ENCODE assay signal across 20 cellular contexts in genomic region chr7:107953924-107954303, GRCh38. TPM values are rescaled to one million over a fixed set of nuclear protein-coding genes. Genes with fewer than 3 reads are reported as not detected.
DNase-seq lines count a peak whose midpoint lies in the region; ATAC-seq and TF ChIP-seq lines count a peak whose summit lies in the region.
"Had no signal": no experiment of that assay in that cellular context is flagged by ENCODE, and none has a peak within 500 bp of the region (broad histone marks: within the 10 kb centered on the region; RNA-seq: fewer than 3 reads in every experiment).

No MANE protein-coding gene starts in this region.

- WGBS in SK-N-SH (ENCODE audit: low lambda C conversion rate) = 66% methylated on average over 2 of the region's 2 CpGs
- WGBS in neuronal stem cell (ENCODE audit: extremely low coverage in 2 of 2, insufficient read length in 2 of 2, insufficient replicate concordance in 1 of 2), 2 donors = no CpG with 5 or more reads among the region's 2 CpGs

- peaks cover 5% of the 10 kb centered on the region for H3K27me3 Mint-ChIP-seq in activated T-cell treated with anti-CD3 and anti-CD28 coated beads, Interleukin-2, amount 50 U/mL, for 4 hours (ENCODE audit: low read depth)

- H3K4me3 ChIP-seq in SK-N-SH (ENCODE audit: low read depth in 2 of 2, low read length in 1 of 2) (no peak overlapping the region), fibroblast of lung (replicated peaks in 1 of 4; ENCODE audit: control extremely low read depth in 1 of 4, insufficient read depth in 1 of 4, low read depth in 3 of 4, low read length in 4 of 4) (no peak overlapping the region), neuronal stem cell (ENCODE audit: low read length in 2 of 2) (no peak overlapping the region), MM.1S (ENCODE audit: low read length) (no peak overlapping the region)
- H3K4me3 ChIP-seq: lung, uterus had no signal

- H3K9me3 Mint-ChIP-seq in activated T-cell treated with anti-CD3 and anti-CD28 coated beads, Interleukin-2, amount 50 U/mL, for 4 hours = no peaks in the 10 kb centered on the region
- H3K9me3 Mint-ChIP-seq: CD4-positive, alpha-beta memory T cell; immature natural killer cell; naive thymus-derived CD8-positive, alpha-beta T cell had no signal

- TF ChIP-seq CTCF in SK-N-SH (IDR thresholded peaks at IDR 0.05) (no peak), fibroblast of lung (conservative IDR thresholded peaks at IDR 0.05 in 1 of 2, IDR thresholded peaks at IDR 0.05 in 1 of 2; ENCODE audit: low read depth in 1 of 2, low read length in 2 of 2) (no peak), MM.1S (IDR thresholded peaks at IDR 0.05; ENCODE audit: low read length) (no peak)

- H3K36me3 ChIP-seq in SK-N-SH (replicated peaks in 1 of 2; ENCODE audit: control insufficient read depth in 1 of 2, insufficient read depth in 2 of 2, low read length in 1 of 2) (peaks cover 78 to 83% of the 10 kb centered on the region in 2 experiments), fibroblast of lung (ENCODE audit: control insufficient read depth, insufficient read depth, low read length) (peaks cover 38% of the 10 kb centered on the region), neuronal stem cell (replicated peaks in 1 of 2; ENCODE audit: control insufficient read depth in 2 of 2, insufficient read depth in 2 of 2, low read length in 2 of 2) (peaks cover 21 to 69% of the 10 kb centered on the region in 2 donors), MM.1S (replicated peaks; ENCODE audit: insufficient read depth, low read length) (no peaks in the 10 kb centered on the region)
- H3K36me3 ChIP-seq: uterus had no signal

- H3K4me2 ChIP-seq in SK-N-SH = peak overlapping the region; percentile 51; the same call in 1 of the 2 replicates
- H3K4me2 ChIP-seq in fibroblast of lung (ENCODE audit: extremely low read depth, insufficient read depth, low read length) = no peak overlapping the region
- H3K4me2 ChIP-seq in neuronal stem cell (ENCODE audit: insufficient read depth, low read length, poor library complexity, severe bottlenecking) = no peak overlapping the region
- H3K4me2 ChIP-seq in MM.1S (ENCODE audit: low read depth, low read length) = no peak overlapping the region

- POLR2A ChIA-PET in SK-N-SH (lab: Yijun Ruan, JAX) = interaction anchor here (1.1 kb wide), 1 partner anchor 48 kb away, joined by 3 read pairs; no protein-coding TSS in a partner anchor

- H3K9ac ChIP-seq in SK-N-SH = no peak overlapping the region
- H3K9ac ChIP-seq in fibroblast of lung (ENCODE audit: insufficient read depth, low read length) = no peak overlapping the region
- H3K9ac ChIP-seq in neuronal stem cell (ENCODE audit: low read depth, low read length, poor library complexity) = no peak overlapping the region
- no peak overlapping the region for H3K9ac ChIP-seq in MM.1S (ENCODE audit: low read length)

- H2BK120ac ChIP-seq in neuronal stem cell (ENCODE audit: low read depth, low read length) = no peak overlapping the region

- no peak for ATAC-seq in HG03460 (IDR thresholded peaks at IDR 0.05; ENCODE audit: unreplicated experiment)
- no peak for ATAC-seq in activated T-cell treated with anti-CD3 and anti-CD28 coated beads, Interleukin-2, amount 50 U/mL, for 4 hours
- ATAC-seq: naive thymus-derived CD8-positive, alpha-beta T cell had no signal

- H3K79me1 ChIP-seq in neuronal stem cell (ENCODE audit: low read depth, low read length) = no peaks in the 10 kb centered on the region

- no peak overlapping the region for H2AK5ac ChIP-seq in neuronal stem cell (ENCODE audit: low read depth, low read length)

- CTCF ChIA-PET in SK-N-SH (lab: Yijun Ruan, JAX) = interaction anchor here (0.7 to 3.7 kb wide), 6 partner anchors 10 to 192 kb away, joined by 3 to 28 read pairs (median 4); no protein-coding TSS in a partner anchor

- H3K27me3 ChIP-seq in SK-N-SH (ENCODE audit: insufficient read depth) (no peaks in the 10 kb centered on the region), fibroblast of lung (ENCODE audit: control insufficient read depth, insufficient read depth, low read length) (no peaks in the 10 kb centered on the region), neuronal stem cell (ENCODE audit: control insufficient read depth in 3 of 3, insufficient read depth in 3 of 3, low read depth in 1 of 3, low read length in 3 of 3) (no peaks in the 10 kb centered on the region), MM.1S (replicated peaks; ENCODE audit: insufficient read depth, low read length) (no peaks in the 10 kb centered on the region)
- H3K27me3 ChIP-seq: uterus had no signal

- H3K18ac ChIP-seq in neuronal stem cell (ENCODE audit: low read length) = no peak overlapping the region

- TF ChIP-seq EP300 in SK-N-SH (IDR thresholded peaks at IDR 0.05; ENCODE audit: borderline replicate concordance in 1 of 2, low read depth in 1 of 2, low read length in 1 of 2) = no peak

- no peak overlapping the region for H3K4me3 Mint-ChIP-seq in activated T-cell treated with anti-CD3 and anti-CD28 coated beads, Interleukin-2, amount 50 U/mL, for 4 hours
- H3K4me3 Mint-ChIP-seq: CD4-positive, alpha-beta memory T cell; immature natural killer cell; naive thymus-derived CD8-positive, alpha-beta T cell had no signal

- H3K79me2 ChIP-seq in SK-N-SH (ENCODE audit: insufficient read depth) = peaks cover 22% of the 10 kb centered on the region; the same call in 1 of the 2 replicates
- H3K79me2 ChIP-seq in fibroblast of lung (ENCODE audit: control insufficient read depth, insufficient read depth, low read length) = no peaks in the 10 kb centered on the region
- no peaks in the 10 kb centered on the region for H3K79me2 ChIP-seq in MM.1S (ENCODE audit: low read length)

- no peaks in the 10 kb centered on the region for H3K36me3 Mint-ChIP-seq in activated T-cell treated with anti-CD3 and anti-CD28 coated beads, Interleukin-2, amount 50 U/mL, for 4 hours (ENCODE audit: insufficient read depth)
- H3K36me3 Mint-ChIP-seq: CD4-positive, alpha-beta memory T cell; immature natural killer cell; naive thymus-derived CD8-positive, alpha-beta T cell had no signal

- H4K20me1 ChIP-seq in SK-N-SH (ENCODE audit: insufficient read depth) (peaks cover 4% of the 10 kb centered on the region; the same call in 1 of the 2 replicates), fibroblast of lung (ENCODE audit: control insufficient read depth, extremely low read depth, insufficient read depth, low read length) (no peaks in the 10 kb centered on the region), MM.1S (ENCODE audit: insufficient read depth, low read length) (no peaks in the 10 kb centered on the region)

- no peak overlapping the region for H4K8ac ChIP-seq in neuronal stem cell (ENCODE audit: low read depth, low read length)

- no peak overlapping the region for H4K91ac ChIP-seq in neuronal stem cell (ENCODE audit: low read depth, low read length, poor library complexity)

- H3K23ac ChIP-seq in neuronal stem cell (ENCODE audit: low read depth, low read length, poor library complexity) = no peak overlapping the region

- no peaks in the 10 kb centered on the region for H3K4me1 Mint-ChIP-seq in activated T-cell treated with anti-CD3 and anti-CD28 coated beads, Interleukin-2, amount 50 U/mL, for 4 hours (ENCODE audit: low read depth)
- H3K4me1 Mint-ChIP-seq: CD4-positive, alpha-beta memory T cell; immature natural killer cell; naive thymus-derived CD8-positive, alpha-beta T cell had no signal

- H3K27ac ChIP-seq in SK-N-SH (ENCODE audit: low read depth in 2 of 2, low read length in 1 of 2) = peak overlapping the region; percentile 90 to 93
- peak overlapping the region; percentile 40 for H3K27ac ChIP-seq in fibroblast of lung (ENCODE audit: insufficient read depth, low read length)
- H3K27ac ChIP-seq in neuronal stem cell (replicated peaks; ENCODE audit: low read length) = peak overlapping the region; percentile 29
- H3K27ac ChIP-seq in MM.1S (ENCODE audit: low read length) = no peak overlapping the region

- H2BK5ac ChIP-seq in neuronal stem cell (ENCODE audit: low read length) = no peak overlapping the region

- H2AFZ ChIP-seq in SK-N-SH (ENCODE audit: low read depth) = no peak overlapping the region
- H2AFZ ChIP-seq in fibroblast of lung (ENCODE audit: low read length) = no peak overlapping the region
- H2AFZ ChIP-seq in neuronal stem cell (ENCODE audit: low read length) = no peak overlapping the region
- no peak overlapping the region for H2AFZ ChIP-seq in MM.1S (ENCODE audit: low read length)

- H2BK12ac ChIP-seq in neuronal stem cell (ENCODE audit: low read length) = no peak overlapping the region

- H2BK15ac ChIP-seq in neuronal stem cell (ENCODE audit: low read length) = no peak overlapping the region

- no peak overlapping the region for H3K14ac ChIP-seq in neuronal stem cell (ENCODE audit: low read length)

- no peak overlapping the region for H3K4ac ChIP-seq in neuronal stem cell (ENCODE audit: low read length)

- H3K9me3 ChIP-seq in SK-N-SH (no peaks in the 10 kb centered on the region), fibroblast of lung (ENCODE audit: control insufficient read depth, insufficient read depth, low read depth, low read length) (no peaks in the 10 kb centered on the region), neuronal stem cell (replicated peaks in 1 of 2; ENCODE audit: control insufficient read depth in 2 of 2, insufficient read depth in 1 of 2, low read depth in 1 of 2, low read length in 2 of 2) (no peaks in the 10 kb centered on the region), MM.1S (replicated peaks; ENCODE audit: insufficient read depth, low read length) (no peaks in the 10 kb centered on the region)
- H3K9me3 ChIP-seq: uterus had no signal

- DNase-seq in EL (peak; percentile 41), SK-N-SH (no peak), fibroblast of lung (ENCODE audit: low read depth in 2 of 2) (peak in 1 of 2 donors; percentile 38), neuronal stem cell (ENCODE audit: low spot score) (no peak), iPS-NIHi11 (ENCODE audit: low spot score) (no peak), MM.1S (no peak)
- DNase-seq in activated T-cell treated with anti-CD3 and anti-CD28 coated beads, Interleukin-2, amount 50 U/mL, for 4 hours = no peak
- DNase-seq: activated CD4-positive, alpha-beta T cell treated with anti-CD3 and anti-CD28 coated beads for 48 hours; activated CD8-positive, alpha-beta memory T cell treated with anti-CD3 and anti-CD28 coated beads, Interleukin-2, amount 50 U/mL, for 48 hours; aorta; CD4-positive, alpha-beta memory T cell; immature natural killer cell; naive thymus-derived CD8-positive, alpha-beta T cell; NCI-H1092 treated with DMSO at 0.1 percent for 48 hours; NCI-H2107; NCI-H524 treated with DMSO at 0.1 percent for 48 hours; stimulated activated naive CD4-positive, alpha-beta T cell treated with Interleukin-2 at 50 U/mL for 16 hours; uterus had no signal

- TF ChIP-seq RAD21 in SK-N-SH (IDR thresholded peaks at IDR 0.05; ENCODE audit: low read length) = no peak

- peaks cover 91% of the 10 kb centered on the region for H3F3A ChIP-seq in SK-N-SH (replicated peaks; ENCODE audit: insufficient read depth)
- H3F3A ChIP-seq in MM.1S (ENCODE audit: insufficient read depth, low read length) = no peaks in the 10 kb centered on the region

- H3K4me1 ChIP-seq in SK-N-SH (ENCODE audit: control insufficient read depth in 1 of 2, insufficient read depth in 2 of 2, low read depth in 1 of 2, low read length in 1 of 2) (peaks cover 33 to 42% of the 10 kb centered on the region in 2 experiments), fibroblast of lung (ENCODE audit: control insufficient read depth, extremely low read depth, insufficient read depth, low read length) (peaks cover 52% of the 10 kb centered on the region), neuronal stem cell (ENCODE audit: control insufficient read depth in 2 of 2, insufficient read depth in 1 of 2, low read depth in 1 of 2, low read length in 2 of 2) (peaks cover 12 to 21% of the 10 kb centered on the region in 2 donors), MM.1S (ENCODE audit: low read length) (no peaks in the 10 kb centered on the region)

- H3K9me2 ChIP-seq in SK-N-SH (no peaks in the 10 kb centered on the region), MM.1S (replicated peaks; ENCODE audit: insufficient read depth, low read length) (no peaks in the 10 kb centered on the region)

RNA-seq across cellular contexts. Expression of gene LAMB1, which starts 49.0 kb away (rescaled TPM):
- 435 and 471 TPM in 2 replicates for polyA plus RNA-seq in SK-N-SH (2012; rRNA removed)
- 358 TPM in 2 replicates for polyA plus RNA-seq in SK-N-SH (2012; cell fraction: cytosol; rRNA removed)
- polyA plus RNA-seq in SK-N-SH (2012; cell fraction: nucleus; rRNA removed) = 1,344 and 1,530 TPM in 2 replicates
- total RNA-seq in fibroblast of lung = 440 and 516 TPM in 2 replicates
- 136 and 428 TPM in 2 replicates for polyA plus RNA-seq in fibroblast of lung
- polyA plus RNA-seq in fibroblast of lung (2012) = 196 and 578 TPM in 2 replicates
- polyA minus RNA-seq in fibroblast of lung (ENCODE audit: low replicate concordance) = 977 and 1,802 TPM in 2 replicates
- polyA plus RNA-seq in neuronal stem cell (2013, experiment 1 of 2) = 98.3 TPM
- 101 TPM for polyA plus RNA-seq in neuronal stem cell (2013, experiment 2 of 2)
- under 1 TPM; 0.26 to 0.46 (median 0.30) TPM for total RNA-seq in activated T-cell treated with anti-CD3 and anti-CD28 coated beads, Interleukin-2, amount 50 U/mL, for 4 hours
- total RNA-seq: CD4-positive, alpha-beta memory T cell had no signal

Comparison
In these comparisons a context has a peak if more than half of its experiments do, and no peak if none do; other contexts are left out.
1. RNA of gene LAMB1, which starts 49.0 kb away (total RNA-seq): 440 to 516 TPM in fibroblast of lung; 0.26 to 0.46 TPM in activated T-cell treated with anti-CD3 and anti-CD28 coated beads, Interleukin-2, amount 50 U/mL, for 4 hours; every median in the first group is over 100 times any median in the second.